11 cellular contexts compared by ENCODE assay signal in genomic region chr9:93500571-93501298, GRCh38. TPM values are rescaled to one million over a fixed set of nuclear protein-coding genes. Genes with fewer than 3 reads are reported as not detected.
DNase-seq lines count a peak whose midpoint lies in the region; ATAC-seq and TF ChIP-seq lines count a peak whose summit lies in the region.
"Had no signal": no experiment of that assay in that cellular context is flagged by ENCODE, and none has a peak within 500 bp of the region (broad histone marks: within the 10 kb centered on the region; RNA-seq: fewer than 3 reads in every experiment).

No MANE protein-coding gene starts in this region.

- H3K4me3 Mint-ChIP-seq in activated naive CD4-positive, alpha-beta T cell treated with anti-CD3 and anti-CD28 coated beads, Interleukin-2, amount 10 ng/mL, durations not matched to agents 7 days and 5 days = peak overlapping the region; percentile 78
- no peak overlapping the region for H3K4me3 Mint-ChIP-seq in type B pancreatic cell

- H3K27ac Mint-ChIP-seq in activated naive CD4-positive, alpha-beta T cell treated with anti-CD3 and anti-CD28 coated beads, Interleukin-2, amount 10 ng/mL, durations not matched to agents 7 days and 5 days = peak overlapping the region; percentile 89
- H3K27ac Mint-ChIP-seq in type B pancreatic cell = peak overlapping the region; percentile 11

- H3K9me3 ChIP-seq in ascending aorta (no peaks in the 10 kb centered on the region), lower lobe of right lung (no peaks in the 10 kb centered on the region)

- H3K27me3 ChIP-seq in ascending aorta = no peaks in the 10 kb centered on the region
- H3K27me3 ChIP-seq in lower lobe of right lung (ENCODE audit: low read depth) = no peaks in the 10 kb centered on the region

- peaks cover 67% of the 10 kb centered on the region for H3K36me3 Mint-ChIP-seq in activated naive CD4-positive, alpha-beta T cell treated with anti-CD3 and anti-CD28 coated beads, Interleukin-2, amount 10 ng/mL, durations not matched to agents 7 days and 5 days
- peaks cover 55% of the 10 kb centered on the region for H3K36me3 Mint-ChIP-seq in type B pancreatic cell

- ATAC-seq in lower lobe of right lung (peak in 1 of 2 donors; percentile 34), GM19395 (IDR thresholded peaks at IDR 0.05; ENCODE audit: unreplicated experiment) (no peak), GM18868 (IDR thresholded peaks at IDR 0.05; ENCODE audit: unreplicated experiment) (no peak)

- peak overlapping the region; percentile 50 to 58 for H3K4me3 ChIP-seq in ascending aorta
- H3K4me3 ChIP-seq in lower lobe of right lung = peak overlapping the region; percentile 43

- H3K27ac ChIP-seq in ascending aorta (peak overlapping the region; percentile 51 to 56), lower lobe of right lung (peak overlapping the region; percentile 75)

- CTCF ChIA-PET in activated naive CD4-positive, alpha-beta T cell treated with anti-CD3 and anti-CD28 coated beads, Interleukin-2, amount 10 ng/mL, durations not matched to agents 7 days and 5 days (lab: Charles Lee) = no interaction called here

- DNase-seq in activated naive CD4-positive, alpha-beta T cell treated with anti-CD3 and anti-CD28 coated beads, Interleukin-2, amount 10 ng/mL, durations not matched to agents 7 days and 5 days = no peak
- no peak for DNase-seq in activated naive CD4-positive, alpha-beta T cell treated with anti-CD3 and anti-CD28 coated beads, Interleukin-2, amount 50 U/mL, for 16 hours
- DNase-seq in ascending aorta (ENCODE audit: low spot score in 2 of 2) (no peak), lower lobe of right lung (no peak), type B pancreatic cell (ENCODE audit: extremely low spot score, unreplicated experiment) (no peak), NOMO-1 treated with DMSO at 0.1 percent for 48 hours (lab: John Stamatoyannopoulos, UW; ENCODE audit: unreplicated experiment) (no peak)
- DNase-seq: C1 segment of cervical spinal cord, cerebellar nuclear complex, NCI-H1092 had no signal

- H3K4me1 Mint-ChIP-seq in activated naive CD4-positive, alpha-beta T cell treated with anti-CD3 and anti-CD28 coated beads, Interleukin-2, amount 10 ng/mL, durations not matched to agents 7 days and 5 days = peaks cover 43% of the 10 kb centered on the region
- peaks cover under 1% of the 10 kb centered on the region for H3K4me1 Mint-ChIP-seq in type B pancreatic cell (ENCODE audit: unreplicated experiment)

- H3K4me1 ChIP-seq in ascending aorta (peaks cover 0 to 5% of the 10 kb centered on the region in 2 donors), lower lobe of right lung (peaks cover 36% of the 10 kb centered on the region)

- H3K27me3 Mint-ChIP-seq in activated naive CD4-positive, alpha-beta T cell treated with anti-CD3 and anti-CD28 coated beads, Interleukin-2, amount 10 ng/mL, durations not matched to agents 7 days and 5 days = no peaks in the 10 kb centered on the region
- no peaks in the 10 kb centered on the region for H3K27me3 Mint-ChIP-seq in type B pancreatic cell

- intact Hi-C loops in ascending aorta (cut with DNase I) = loop anchor here (5.0 kb wide), 1 partner anchor 48 kb away; the partner anchor contains the start of genes FAM120A and FAM120AOS
- intact Hi-C loops in lower lobe of right lung (cut with DNase I) = no loop called here

- H3K9me3 Mint-ChIP-seq in activated naive CD4-positive, alpha-beta T cell treated with anti-CD3 and anti-CD28 coated beads, Interleukin-2, amount 10 ng/mL, durations not matched to agents 7 days and 5 days = no peaks in the 10 kb centered on the region
- no peaks in the 10 kb centered on the region for H3K9me3 Mint-ChIP-seq in type B pancreatic cell

- H3K36me3 ChIP-seq in ascending aorta (peaks cover 22 to 24% of the 10 kb centered on the region in 2 donors), lower lobe of right lung (peaks cover 40% of the 10 kb centered on the region)

- no peak for TF ChIP-seq CTCF in ascending aorta (IDR thresholded peaks at IDR 0.05)
- no peak for TF ChIP-seq CTCF in lower lobe of right lung (IDR thresholded peaks at IDR 0.05)
- TF ChIP-seq CTCF in type B pancreatic cell (conservative IDR thresholded peaks at IDR 0.05) = no peak

RNA-seq across cellular contexts. Expression of gene FAM120AOS, which starts 47.4 kb away (rescaled TPM):
- total RNA-seq in ascending aorta = 19.9 TPM
- 45.0 TPM for total RNA-seq in lower lobe of right lung
- 42.1 and 46.7 TPM in 2 replicates for total RNA-seq in type B pancreatic cell (ENCODE audit: low replicate concordance)

RNA-seq across cellular contexts. Expression of gene FAM120A, which starts 49.2 kb away (rescaled TPM):
- total RNA-seq in ascending aorta (135 TPM), lower lobe of right lung (114 TPM), type B pancreatic cell (ENCODE audit: low replicate concordance) (72.5 and 89.4 TPM in 2 replicates)
